Comparison of ENCODE assay signal across 8 cellular contexts in the genomic region with DNA sequence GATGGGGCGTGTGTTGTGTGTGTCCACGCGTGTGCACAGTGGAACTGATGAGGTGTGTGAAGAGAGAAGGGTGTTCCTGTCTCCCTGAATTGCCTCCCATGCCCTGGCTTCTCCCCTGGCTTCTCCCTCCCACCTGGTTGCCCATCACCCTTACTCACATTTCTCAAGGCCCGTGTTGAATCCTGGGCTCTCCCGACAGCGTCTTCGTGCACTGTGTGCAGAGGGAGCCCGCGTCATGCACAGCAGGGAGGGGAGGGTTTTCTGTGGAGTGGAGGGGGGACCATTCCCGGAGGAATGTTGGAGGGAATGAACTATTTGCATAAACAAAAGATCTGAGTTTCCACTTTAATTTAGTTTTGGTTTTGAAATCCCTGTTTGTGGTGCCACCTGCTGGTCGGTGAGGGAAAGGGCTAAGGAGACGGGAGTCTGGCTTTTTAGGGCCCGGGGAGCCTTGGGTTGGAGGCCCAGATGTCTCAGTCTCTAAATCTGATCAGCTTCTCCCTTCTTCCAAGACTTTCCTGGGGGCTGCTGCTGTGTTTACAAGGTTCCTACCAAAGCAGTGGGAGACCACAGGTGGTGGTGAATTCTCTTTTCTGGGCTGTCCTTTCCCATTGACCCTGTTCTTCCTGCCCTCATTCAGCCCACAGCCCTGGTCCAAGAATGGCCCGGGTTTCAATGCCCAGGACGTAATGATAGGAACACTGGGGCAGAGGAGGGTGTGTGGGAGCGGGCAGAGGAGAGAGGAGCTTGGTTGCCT. TPM values are rescaled to one million over a fixed set of nuclear protein-coding genes. Genes with fewer than 3 reads are reported as not detected.
A peak's percentile ranks its signal among the peaks of the same experiment; 100 is the strongest.
DNase-seq lines count a peak whose midpoint lies in the region; ATAC-seq and TF ChIP-seq lines count a peak whose summit lies in the region.

A gene (minus strand): TSS at position 217 of the 757 bp plus-strand sequence. CDS start 57 bp downstream, at position 160.

- peaks cover 6% of the 10 kb centered on the region for H3K4me1 Mint-ChIP-seq in activated CD8-positive, alpha-beta memory T cell treated with anti-CD3 and anti-CD28 coated beads, Interleukin-2, amount 10 ng/mL, durations not matched to agents 7 days and 5 days
- H3K4me1 Mint-ChIP-seq in endodermal cell = peaks cover 20% of the 10 kb centered on the region

- no peaks in the 10 kb centered on the region for H3K36me3 ChIP-seq in endodermal cell (ENCODE audit: control insufficient read depth, insufficient read depth, low read length)

- H3K9me3 ChIP-seq in endodermal cell (ENCODE audit: control insufficient read depth, low read length) = no peaks in the 10 kb centered on the region

- no peaks in the 10 kb centered on the region for H3K36me3 Mint-ChIP-seq in activated CD8-positive, alpha-beta memory T cell treated with anti-CD3 and anti-CD28 coated beads, Interleukin-2, amount 10 ng/mL, durations not matched to agents 7 days and 5 days
- peaks cover 5% of the 10 kb centered on the region for H3K36me3 Mint-ChIP-seq in endodermal cell (ENCODE audit: low read depth)

- TF ChIP-seq CTCF in GM13977 (IDR thresholded peaks at IDR 0.05; ENCODE audit: extremely low read depth, insufficient read depth, missing control alignments) (peak; percentile 89), endodermal cell (conservative IDR thresholded peaks at IDR 0.05) (peak; percentile 100)

- H3K4me3 ChIP-seq in endodermal cell (ENCODE audit: low read length) = no peak within 1 kb of the TSS

- CTCF ChIA-PET in activated CD8-positive, alpha-beta memory T cell treated with anti-CD3 and anti-CD28 coated beads, Interleukin-2, amount 10 ng/mL, durations not matched to agents 7 days and 5 days (lab: Charles Lee) = interaction anchor here (0.6 to 1.6 kb wide), 9 partner anchors 17 to 124 kb away, joined by 3 to 6 read pairs (median 3); a partner anchor contains a TSS

- H3K9ac ChIP-seq in endodermal cell (ENCODE audit: extremely low read depth, low read length, poor library complexity, severe bottlenecking) = no peak within 1 kb of the TSS

- peak; percentile 76 for ATAC-seq in activated CD8-positive, alpha-beta memory T cell treated with anti-CD3 and anti-CD28 coated beads, Interleukin-2, amount 10 ng/mL, durations not matched to agents 7 days and 5 days
- ATAC-seq in GM21515 (IDR thresholded peaks at IDR 0.05; ENCODE audit: unreplicated experiment) = no peak

- H3K9me3 Mint-ChIP-seq in activated CD8-positive, alpha-beta memory T cell treated with anti-CD3 and anti-CD28 coated beads, Interleukin-2, amount 10 ng/mL, durations not matched to agents 7 days and 5 days (ENCODE audit: low read depth) = no peaks in the 10 kb centered on the region
- no peaks in the 10 kb centered on the region for H3K9me3 Mint-ChIP-seq in endodermal cell

- DNase-seq in ACHN = peak; percentile 70
- DNase-seq in GM13977 (ENCODE audit: low spot score) = peak; percentile 80
- DNase-seq in NCI-H748 treated with DMSO at 0.1 percent for 48 hours (lab: John Stamatoyannopoulos, UW) = peak; percentile 21
- peak; percentile 78 for DNase-seq in activated CD8-positive, alpha-beta memory T cell treated with anti-CD3 and anti-CD28 coated beads, Interleukin-2, amount 10 ng/mL, durations not matched to agents 7 days and 5 days
- peak; percentile 92 for DNase-seq in endodermal cell
- no peak for DNase-seq in mesenteric fat pad (ENCODE audit: low spot score)
- DNase-seq in stimulated activated CD8-positive, alpha-beta memory T cell treated with anti-CD3 and anti-CD28 coated beads, Interleukin-15, amount 100 ng/mL, for 24 hours (ENCODE audit: low read depth) = peak; percentile 37

- H3K4me1 ChIP-seq in endodermal cell (ENCODE audit: control insufficient read depth, insufficient read depth, low read length) = no peaks in the 10 kb centered on the region

- in situ Hi-C loops in ACHN (cut with HindIII; ENCODE audit: low pct_ligation_motif_present, low pct_unique_long_range_greater_than_20kb, low sequenced_read_pairs) = no loop called here
- in situ Hi-C loops in GM13977 (cut with MboI; ENCODE audit: low pct_unique_long_range_greater_than_20kb, low sequenced_read_pairs, unreplicated experiment) = no loop called here

- H3K4me3 Mint-ChIP-seq in activated CD8-positive, alpha-beta memory T cell treated with anti-CD3 and anti-CD28 coated beads, Interleukin-2, amount 10 ng/mL, durations not matched to agents 7 days and 5 days = peak within 1 kb of the TSS; percentile 72
- H3K4me3 Mint-ChIP-seq in endodermal cell = peak within 1 kb of the TSS; percentile 40

- H3K27me3 Mint-ChIP-seq in activated CD8-positive, alpha-beta memory T cell treated with anti-CD3 and anti-CD28 coated beads, Interleukin-2, amount 10 ng/mL, durations not matched to agents 7 days and 5 days = no peaks in the 10 kb centered on the region
- H3K27me3 Mint-ChIP-seq in endodermal cell (ENCODE audit: insufficient read depth) = peaks cover 19% of the 10 kb centered on the region

- H3K27ac ChIP-seq in endodermal cell (ENCODE audit: low read depth, low read length) = no peak within 1 kb of the TSS

- no peaks in the 10 kb centered on the region for H3K27me3 ChIP-seq in endodermal cell (ENCODE audit: control insufficient read depth, insufficient read depth, low read length, poor library complexity, severe bottlenecking)

- 0 to 47% methylated on average over 1 to 14 of the region's 16 CpGs for WGBS in endodermal cell (ENCODE audit: insufficient coverage in 1 of 2, insufficient read length in 1 of 2), 2 experiments

- peak within 1 kb of the TSS; percentile 84 for H3K27ac Mint-ChIP-seq in activated CD8-positive, alpha-beta memory T cell treated with anti-CD3 and anti-CD28 coated beads, Interleukin-2, amount 10 ng/mL, durations not matched to agents 7 days and 5 days
- no peak within 1 kb of the TSS for H3K27ac Mint-ChIP-seq in endodermal cell

RNA-seq across cellular contexts. Expression of the gene that starts here (rescaled TPM):
- total RNA-seq in activated CD8-positive, alpha-beta memory T cell treated with anti-CD3 and anti-CD28 coated beads, Interleukin-2, amount 10 ng/mL, durations not matched to agents 7 days and 5 days = 1 to 10 TPM; 4.0 to 5.3 TPM
- total RNA-seq in endodermal cell (1 to 10 TPM; 3.9 TPM), mesenteric fat pad (789 TPM)
- polyA plus RNA-seq in endodermal cell (2013, experiment 1 of 2) = 5.4 TPM
- 3.4 TPM for polyA plus RNA-seq in endodermal cell (2013, experiment 2 of 2)

Comparison
In these comparisons a context has a peak if more than half of its experiments do, and no peak if none do; other contexts are left out.
1. RNA of the gene that starts here (total RNA-seq): 789 TPM in mesenteric fat pad (single experiment); 4.0 to 5.3 TPM in activated CD8-positive, alpha-beta memory T cell treated with anti-CD3 and anti-CD28 coated beads, Interleukin-2, amount 10 ng/mL, durations not matched to agents 7 days and 5 days and 3.9 TPM in endodermal cell; every median in the first group is over 100 times any median in the second.